In genomic region chr16:12050361-12050760, GRCh38 we compare ENCODE assay signal across 23 cellular contexts.
A peak's percentile ranks its signal among the peaks of the same experiment; 100 is the strongest.
DNase-seq lines count a peak whose midpoint lies in the region; TF ChIP-seq lines count a peak whose summit lies in the region.
"Had no signal": no experiment of that assay in that cellular context is flagged by ENCODE, and none has a peak within 500 bp of the region (broad histone marks: within the 10 kb centered on the region; RNA-seq: fewer than 3 reads in every experiment).

No MANE protein-coding gene starts in this region.

- TF ChIP-seq EP300 in sigmoid colon (IDR thresholded peaks at IDR 0.05), result no peak

- TF ChIP-seq CTCF in sigmoid colon (IDR thresholded peaks at IDR 0.05), result no peak

- no peak for TF ChIP-seq POLR2A in sigmoid colon (IDR thresholded peaks at IDR 0.05)

- H3K27me3 ChIP-seq in sigmoid colon, result no peaks in the 10 kb centered on the region
- H3K27me3 ChIP-seq: BE2C, BLaER1 had no signal

- no peak overlapping the region for H3K27ac ChIP-seq in sigmoid colon
- H3K27ac ChIP-seq: BLaER1 had no signal

- DNase-seq in mesenteric fat pad (ENCODE audit: low spot score), result peak; percentile 65
- peak; percentile 15 for DNase-seq in posterior vena cava (ENCODE audit: low spot score)
- peak; percentile 6 for DNase-seq in sigmoid colon
- no peak for DNase-seq in SHP77 treated with DMSO at 0.1 percent for 48 hours (lab: John Stamatoyannopoulos, UW)
- no peak for DNase-seq in iPS-NIHi7 (ENCODE audit: extremely low spot score)
- no peak for DNase-seq in stimulated activated CD8-positive, alpha-beta memory T cell treated with anti-CD3 and anti-CD28 coated beads, Interleukin-4, amount 100 ng/mL, for 48 hours
- DNase-seq: 8988T; ACHN; BE2C; C1 segment of cervical spinal cord; CD4-positive, alpha-beta memory T cell; CD4-positive, CD25-positive, alpha-beta regulatory T cell; CD8-positive, alpha-beta memory T cell; COR-L47; DMS 273 treated with DMSO at 0.1 percent for 48 hours; DMS153; DMS53; DMS79; DND-41; EL; GDM1 had no signal

- H3K36me3 ChIP-seq in sigmoid colon, result peaks cover 0 to 52% (median 13%) of the 10 kb centered on the region in 4 donors
- H3K36me3 ChIP-seq: BE2C had no signal

- no peaks in the 10 kb centered on the region for H3K4me1 ChIP-seq in sigmoid colon
- H3K4me1 ChIP-seq: BE2C had no signal

- no peak overlapping the region for H3K4me3 ChIP-seq in sigmoid colon
- H3K4me3 ChIP-seq: BLaER1, GM12878 had no signal

- intact Hi-C loops in posterior vena cava (cut with DNase I), result no loop called here
- intact Hi-C loops in sigmoid colon (cut with DNase I), result no loop called here

- 91 to 97% methylated on average over 7 of the region's 7 CpGs for WGBS in sigmoid colon, 2 donors

- H3K9me3 ChIP-seq in sigmoid colon, result no peaks in the 10 kb centered on the region
- H3K9me3 ChIP-seq: BE2C, BLaER1 had no signal

Comparison
In these comparisons a context has a peak if more than half of its experiments do, and no peak if none do; other contexts are left out.
1. DNase-seq: peak in mesenteric fat pad (single experiment), posterior vena cava (single experiment) and sigmoid colon (single experiment); none in SHP77 treated with DMSO at 0.1 percent for 48 hours (single experiment), iPS-NIHi7 (single experiment) and stimulated activated CD8-positive, alpha-beta memory T cell treated with anti-CD3 and anti-CD28 coated beads, Interleukin-4, amount 100 ng/mL, for 48 hours (single experiment).